Comparison of ENCODE assay signal across 1 cellular context in the genomic region with DNA sequence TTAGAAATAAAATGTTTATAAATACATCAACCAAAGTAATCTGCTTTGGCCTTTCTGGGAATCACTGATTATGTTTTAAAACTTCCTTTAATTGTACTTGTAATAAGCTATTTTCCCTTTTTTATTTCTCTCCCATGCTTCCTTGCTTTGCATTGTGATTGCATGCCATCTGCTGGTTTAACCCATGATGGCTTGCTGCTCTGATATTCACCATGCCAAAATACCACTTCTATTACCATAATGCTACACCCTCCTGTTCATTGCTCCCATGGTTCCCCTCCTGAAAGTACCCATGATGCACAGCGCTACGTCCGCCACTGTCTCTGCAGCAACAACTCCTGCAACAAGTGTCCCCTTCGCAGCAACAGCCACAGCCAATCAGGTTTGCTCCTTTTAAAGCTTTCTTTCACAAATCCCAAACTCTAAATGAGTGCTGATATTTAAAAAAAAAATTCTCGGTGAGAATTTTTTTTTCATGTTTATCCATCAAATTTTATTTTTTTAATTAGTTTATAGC.
TF ChIP-seq lines count a peak whose summit lies in the region.

No MANE protein-coding gene starts in this region.

TF ChIP-seq in endothelial cell of umbilical vein, 7 proteins besides CTCF, POLR2A, EP300 and RAD21:
- TF ChIP-seq GATA2 (IDR thresholded peaks at IDR 0.05; ENCODE audit: insufficient read depth, insufficient read length, low read depth, low read length) (no peak), FOS (IDR thresholded peaks at IDR 0.05; ENCODE audit: borderline replicate concordance, insufficient read depth, low read length) (no peak), POLR2AphosphoS5 (IDR thresholded peaks at IDR 0.05; ENCODE audit: insufficient read depth, low read depth, low read length) (no peak), EZH2 (IDR thresholded peaks at IDR 0.05; ENCODE audit: borderline replicate concordance, low read depth, low read length, severe bottlenecking) (no peak), JUN (IDR thresholded peaks at IDR 0.05; ENCODE audit: borderline replicate concordance, insufficient read depth, insufficient read length, low read depth) (no peak), MYC (IDR thresholded peaks at IDR 0.05; ENCODE audit: low read depth, low read length) (no peak)
- TF ChIP-seq, protein P1, sequence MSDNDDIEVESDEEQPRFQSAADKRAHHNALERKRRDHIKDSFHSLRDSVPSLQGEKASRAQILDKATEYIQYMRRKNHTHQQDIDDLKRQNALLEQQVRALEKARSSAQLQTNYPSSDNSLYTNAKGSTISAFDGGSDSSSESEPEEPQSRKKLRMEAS (IDR thresholded peaks at IDR 0.05; ENCODE audit: insufficient read depth, insufficient read length) = no peak
